ENCODE assay signal across 26 cellular contexts in genomic region chr14:20907214-20907613, GRCh38. TPM values are rescaled to one million over a fixed set of nuclear protein-coding genes. Genes with fewer than 3 reads are reported as not detected.
A peak's percentile ranks its signal among the peaks of the same experiment; 100 is the strongest.
DNase-seq lines count a peak whose midpoint lies in the region; ATAC-seq and TF ChIP-seq lines count a peak whose summit lies in the region.
"Had no signal": no experiment of that assay in that cellular context is flagged by ENCODE, and none has a peak within 500 bp of the region (broad histone marks: within the 10 kb centered on the region; RNA-seq: fewer than 3 reads in every experiment).

No MANE protein-coding gene starts in this region.

- ATAC-seq in RWPE2 (ENCODE audit: low read depth): peak; percentile 48; the same call in 1 of the 3 replicates
- ATAC-seq: A549, GM23338, HCT116 had no signal

- no peak overlapping the region for H3K4me3 ChIP-seq in HEK293 (ENCODE audit: low read depth, low read length)
- H3K4me3 ChIP-seq in RWPE2 (ENCODE audit: severe bottlenecking): no peak overlapping the region
- no peak overlapping the region for H3K4me3 ChIP-seq in epithelial cell of esophagus (ENCODE audit: low read length)
- H3K4me3 ChIP-seq: A549; BLaER1 treated with 17β-estradiol and CSF1 and Interleukin-3, amounts not matched to agents 10 nM and 100 nM; GM23338 had no signal

- POLR2A ChIA-PET in HEK293 (lab: Yijun Ruan, JAX): no interaction called here

- DNase-seq in RWPE2 (ENCODE audit: low spot score): no peak
- DNase-seq in epithelial cell of esophagus (ENCODE audit: low read depth): peak; percentile 16
- no peak for DNase-seq in progenitor cell of endocrine pancreas (ENCODE audit: low spot score, unreplicated experiment)
- no peak for DNase-seq in DMS 273 (lab: John Stamatoyannopoulos, UW; ENCODE audit: unreplicated experiment)
- DNase-seq in NCI-H1436 (lab: John Stamatoyannopoulos, UW): no peak
- no peak for DNase-seq in NCI-H1436 treated with DMSO at 0.1 percent for 48 hours (lab: John Stamatoyannopoulos, UW)
- DNase-seq: 8988T; ACHN; AML-193; BE2C; CD4-positive, alpha-beta T cell; CD8-positive, alpha-beta memory T cell; DMS53; DMS79 treated with DMSO at 0.1 percent for 48 hours; GF-D8; H9; HFFc6 had no signal

- no peaks in the 10 kb centered on the region for H3K4me1 ChIP-seq in HEK293 (ENCODE audit: control insufficient read depth, insufficient read depth, low read length)
- no peaks in the 10 kb centered on the region for H3K4me1 ChIP-seq in RWPE2 (ENCODE audit: insufficient read depth, poor library complexity, severe bottlenecking)
- H3K4me1 ChIP-seq: A549, BE2C had no signal

- H3K9me3 Mint-ChIP-seq in progenitor cell of endocrine pancreas (ENCODE audit: low read depth): no peaks in the 10 kb centered on the region
- H3K9me3 Mint-ChIP-seq: CD4-positive, alpha-beta T cell; CD8-positive, alpha-beta memory T cell; HFFc6 had no signal

- H3K27ac ChIP-seq in HEK293 (ENCODE audit: extremely low read depth, low read depth, low read length) (no peak overlapping the region), RWPE2 (ENCODE audit: poor library complexity, severe bottlenecking) (no peak overlapping the region)
- H3K27ac ChIP-seq: A549; BLaER1 treated with 17β-estradiol and CSF1 and Interleukin-3, amounts not matched to agents 10 nM and 100 nM had no signal

- TF ChIP-seq CTCF in HEK293 (tag by site-specific recombination; IDR thresholded peaks at IDR 0.05): no peak
- no peak for TF ChIP-seq CTCF in RWPE2 (IDR thresholded peaks at IDR 0.05; ENCODE audit: poor library complexity, severe bottlenecking)
- no peak for TF ChIP-seq CTCF in epithelial cell of esophagus (IDR thresholded peaks at IDR 0.05; ENCODE audit: insufficient read depth, low read depth, low read length, missing control alignments)
- TF ChIP-seq CTCF in progenitor cell of endocrine pancreas (IDR thresholded peaks at IDR 0.05; ENCODE audit: unreplicated experiment): no peak

- H3K36me3 Mint-ChIP-seq in progenitor cell of endocrine pancreas (ENCODE audit: insufficient read depth): no peaks in the 10 kb centered on the region
- H3K36me3 Mint-ChIP-seq: CD14-positive monocyte; CD8-positive, alpha-beta memory T cell had no signal

- H3K4me3 Mint-ChIP-seq in progenitor cell of endocrine pancreas (ENCODE audit: low read depth): no peak overlapping the region
- H3K4me3 Mint-ChIP-seq: CD14-positive monocyte; CD4-positive, alpha-beta T cell; CD8-positive, alpha-beta memory T cell; GM23338; H9; HFFc6 had no signal

- H3K27me3 ChIP-seq in RWPE2 (ENCODE audit: insufficient read depth, poor library complexity, severe bottlenecking): peaks cover 6% of the 10 kb centered on the region
- H3K27me3 ChIP-seq: BE2C; BLaER1 treated with 17β-estradiol and CSF1 and Interleukin-3, amounts not matched to agents 10 nM and 100 nM had no signal

- CTCF ChIA-PET in HEK293 (lab: Yijun Ruan, JAX): interaction anchor here (0.5 kb wide), 1 partner anchor 40 kb away, joined by 4 read pairs; no protein-coding TSS in a partner anchor

- peak overlapping the region; percentile 76 for H3K27ac Mint-ChIP-seq in progenitor cell of endocrine pancreas
- H3K27ac Mint-ChIP-seq: CD4-positive, alpha-beta T cell; CD8-positive, alpha-beta memory T cell; GM23338; H9; HFFc6 had no signal

- H3K4me1 Mint-ChIP-seq in progenitor cell of endocrine pancreas (ENCODE audit: low read depth): no peaks in the 10 kb centered on the region
- H3K4me1 Mint-ChIP-seq: CD8-positive, alpha-beta memory T cell had no signal

- H3K36me3 ChIP-seq in HEK293 (ENCODE audit: control insufficient read depth in 2 of 2, insufficient read depth in 1 of 2, low read length in 2 of 2) (no peaks in the 10 kb centered on the region), RWPE2 (ENCODE audit: low read depth) (no peaks in the 10 kb centered on the region)
- H3K36me3 ChIP-seq: BE2C; BLaER1 treated with 17β-estradiol and CSF1 and Interleukin-3, amounts not matched to agents 10 nM and 100 nM had no signal

- H3K9me3 ChIP-seq in HEK293 (ENCODE audit: control insufficient read depth, insufficient read depth, low read depth, low read length) (no peaks in the 10 kb centered on the region), RWPE2 (ENCODE audit: severe bottlenecking) (no peaks in the 10 kb centered on the region)
- H3K9me3 ChIP-seq: A549, BE2C had no signal

- no peaks in the 10 kb centered on the region for H3K27me3 Mint-ChIP-seq in progenitor cell of endocrine pancreas

TF ChIP-seq in HEK293, 187 proteins besides CTCF, POLR2A, EP300 and RAD21:
- TF ChIP-seq KLF1 (tag by site-specific recombination; IDR thresholded peaks at IDR 0.05) (peak; percentile 61), ZNF747 (tag by site-specific recombination; IDR thresholded peaks at IDR 0.05) (no peak)
- TF ChIP-seq, protein P1, sequence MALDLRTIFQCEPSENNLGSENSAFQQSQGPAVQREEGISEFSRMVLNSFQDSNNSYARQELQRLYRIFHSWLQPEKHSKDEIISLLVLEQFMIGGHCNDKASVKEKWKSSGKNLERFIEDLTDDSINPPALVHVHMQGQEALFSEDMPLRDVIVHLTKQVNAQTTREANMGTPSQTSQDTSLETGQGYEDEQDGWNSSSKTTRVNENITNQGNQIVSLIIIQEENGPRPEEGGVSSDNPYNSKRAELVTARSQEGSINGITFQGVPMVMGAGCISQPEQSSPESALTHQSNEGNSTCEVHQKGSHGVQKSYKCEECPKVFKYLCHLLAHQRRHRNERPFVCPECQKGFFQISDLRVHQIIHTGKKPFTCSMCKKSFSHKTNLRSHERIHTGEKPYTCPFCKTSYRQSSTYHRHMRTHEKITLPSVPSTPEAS (tag by site-specific recombination; IDR thresholded peaks at IDR 0.05): peak; percentile 56
TF ChIP-seq in HEK293: peak in this region for 2.

RNA-seq across cellular contexts. Expression of gene RNASE3, which starts 16.0 kb away (rescaled TPM):
- not detected in 2 replicates for total RNA-seq in progenitor cell of endocrine pancreas
- total RNA-seq: CD4-positive, alpha-beta T cell; CD8-positive, alpha-beta memory T cell; Daoy; G401; GM23338; H4; H9; HFFc6 had no signal

RNA-seq across cellular contexts. Expression of gene RNASE2, which starts 48.1 kb away (rescaled TPM):
- total RNA-seq in progenitor cell of endocrine pancreas: not detected in 2 replicates
- total RNA-seq: CD8-positive, alpha-beta memory T cell; Daoy; G401; GM23338; H4; H9; HFFc6 had no signal
